19 cellular contexts compared by ENCODE assay signal in the genomic region with DNA sequence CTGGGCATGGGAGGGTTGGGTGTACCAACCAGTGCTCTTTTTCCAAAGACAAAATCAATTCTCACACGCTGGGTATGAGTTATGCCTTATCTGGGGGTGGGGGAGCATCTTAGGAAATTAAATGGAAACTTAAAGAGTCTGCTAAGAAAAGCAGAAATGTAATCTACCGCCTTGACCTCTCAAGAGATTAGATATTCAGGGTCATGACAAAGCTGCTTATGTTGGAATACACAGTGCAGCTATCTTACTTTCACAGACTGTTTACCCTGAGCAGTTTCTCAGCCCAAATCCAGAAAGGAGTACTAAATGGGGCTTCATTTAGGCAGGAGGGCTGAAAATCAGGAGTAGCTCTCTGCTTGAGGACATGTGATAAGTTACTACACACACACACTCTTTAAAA. TPM values are rescaled to one million over a fixed set of nuclear protein-coding genes. Genes with fewer than 3 reads are reported as not detected.
A peak's percentile ranks its signal among the peaks of the same experiment; 100 is the strongest.
DNase-seq lines count a peak whose midpoint lies in the region; ATAC-seq, FAIRE-seq and TF ChIP-seq lines count a peak whose summit lies in the region.
"Had no signal": no experiment of that assay in that cellular context is flagged by ENCODE, and none has a peak within 500 bp of the region (broad histone marks: within the 10 kb centered on the region; RNA-seq: fewer than 3 reads in every experiment).

No MANE protein-coding gene starts in this region.

- peak overlapping the region; percentile 65 for H3K4me3 ChIP-seq in astrocyte (ENCODE audit: insufficient read depth, low read depth, low read length)
- H3K4me3 ChIP-seq in skeletal muscle cell (ENCODE audit: low read depth, low read length) = peak overlapping the region; percentile 56
- H3K4me3 ChIP-seq: body of pancreas, thyroid gland had no signal

- CTCF ChIA-PET in T-cell (lab: Charles Lee) = no interaction called here

- TF ChIP-seq CTCF in astrocyte (IDR thresholded peaks at IDR 0.05; ENCODE audit: insufficient read depth, low read depth, low read length) = no peak

- peak overlapping the region; percentile 77 for H3K4me2 ChIP-seq in astrocyte (ENCODE audit: low read length)

- peak overlapping the region; percentile 14 for H3K27ac ChIP-seq in astrocyte (ENCODE audit: low read depth, low read length)
- H3K27ac ChIP-seq: 22Rv1, lower lobe of right lung, neutrophil, thyroid gland had no signal

- H3K79me2 ChIP-seq in astrocyte (ENCODE audit: insufficient read depth, low read length) = peaks cover 51% of the 10 kb centered on the region

- no peak overlapping the region for H2AFZ ChIP-seq in astrocyte (ENCODE audit: low read depth, low read length)

- DNase-seq in DMS79 treated with DMSO at 0.1 percent for 48 hours (lab: John Stamatoyannopoulos, UW) (peak; percentile 22), DMS79 (lab: John Stamatoyannopoulos, UW) (no peak), astrocyte (ENCODE audit: low read depth) (no peak), inferior parietal cortex (ENCODE audit: extremely low spot score) (peak; percentile 20), skeletal muscle cell (ENCODE audit: low read depth) (no peak), RKO (ENCODE audit: low spot score) (no peak), DMS 273 treated with DMSO at 0.1 percent for 48 hours (lab: John Stamatoyannopoulos, UW) (no peak), T-cell (no peak)
- DNase-seq: activated effector memory CD4-positive, alpha-beta T cell treated with anti-CD3 and anti-CD28 coated beads, Interleukin-2, amount 50 U/mL, for 16 hours; body of pancreas; effector memory CD8-positive, alpha-beta T cell; lower lobe of right lung; NCI-H1436; NCI-H446 treated with DMSO at 0.1 percent for 48 hours; small intestine; thyroid gland had no signal

- H3K36me3 Mint-ChIP-seq in astrocyte (ENCODE audit: low read depth, unreplicated experiment) = peaks cover 6% of the 10 kb centered on the region
- peaks cover 9% of the 10 kb centered on the region for H3K36me3 Mint-ChIP-seq in T-cell

- POLR2A ChIA-PET in T-cell (lab: Charles Lee) = no interaction called here

- no peaks in the 10 kb centered on the region for H3K27me3 Mint-ChIP-seq in astrocyte (ENCODE audit: low read depth, unreplicated experiment)
- H3K27me3 Mint-ChIP-seq in T-cell = peaks cover 21 to 41% of the 10 kb centered on the region in 2 donors

- H3K9me3 ChIP-seq in astrocyte (ENCODE audit: insufficient read depth, low read depth, low read length) = no peaks in the 10 kb centered on the region
- H3K9me3 ChIP-seq: body of pancreas, lower lobe of right lung, neutrophil, thyroid gland had no signal

- FAIRE-seq in astrocyte (lab: Jason Lieb, UNC) = no peak
- FAIRE-seq: frontal cortex, small intestine had no signal

- H3K36me3 ChIP-seq in astrocyte (ENCODE audit: insufficient read depth, low read length) = peaks cover 19% of the 10 kb centered on the region
- H3K36me3 ChIP-seq: neutrophil had no signal

- H3K9ac ChIP-seq in astrocyte (ENCODE audit: low read length) = peak overlapping the region; percentile 87

- H4K20me1 ChIP-seq in astrocyte (ENCODE audit: insufficient read depth, low read length) = peaks cover 31% of the 10 kb centered on the region

- H3K4me1 ChIP-seq in astrocyte (ENCODE audit: insufficient read depth, low read length) = peaks cover 24% of the 10 kb centered on the region
- H3K4me1 ChIP-seq: thyroid gland had no signal

- H3K9me3 Mint-ChIP-seq in astrocyte (ENCODE audit: unreplicated experiment) (no peaks in the 10 kb centered on the region), T-cell (no peaks in the 10 kb centered on the region)
- H3K9me3 Mint-ChIP-seq: effector memory CD8-positive, alpha-beta T cell had no signal

- H3K27ac Mint-ChIP-seq in astrocyte (ENCODE audit: unreplicated experiment) (no peak overlapping the region), T-cell (no peak overlapping the region)

- H3K4me1 Mint-ChIP-seq in astrocyte (ENCODE audit: low read depth, unreplicated experiment) (peaks cover 13% of the 10 kb centered on the region), T-cell (peaks cover 8 to 22% (median 16%) of the 10 kb centered on the region in 3 donors)

- H3K4me3 Mint-ChIP-seq in astrocyte (ENCODE audit: unreplicated experiment) (peak overlapping the region; percentile 91), T-cell (no peak overlapping the region)
- H3K4me3 Mint-ChIP-seq: effector memory CD8-positive, alpha-beta T cell had no signal

- H3K27me3 ChIP-seq in astrocyte (ENCODE audit: insufficient read depth, low read length) = no peaks in the 10 kb centered on the region
- H3K27me3 ChIP-seq: body of pancreas, thyroid gland had no signal

- ATAC-seq in T-cell (replicated peaks in 1 of 4) = no peak
- ATAC-seq: body of pancreas; effector memory CD8-positive, alpha-beta T cell; lower lobe of right lung had no signal

RNA-seq across cellular contexts. Expression of a gene that starts 2.6 kb away (rescaled TPM):
- 170 and 214 TPM in 2 replicates for total RNA-seq in astrocyte
- 1 to 10 TPM; 3.1 to 8.2 (median 5.6) TPM for total RNA-seq in T-cell

RNA-seq across cellular contexts. Expression of a gene that starts 53.7 kb away (rescaled TPM):
- total RNA-seq in astrocyte (16.4 and 17.3 TPM in 2 replicates), T-cell (10 to 100 TPM in 1 of 5 donors, 1 to 10 TPM in 4; 6.3 to 13.6 (median 9.2) TPM)

Comparison
In these comparisons a context has a peak if more than half of its experiments do, and no peak if none do; other contexts are left out.
1. DNase-seq: peak in DMS79 treated with DMSO at 0.1 percent for 48 hours (single experiment) and inferior parietal cortex (single experiment); none in DMS79 (single experiment), astrocyte (single experiment), skeletal muscle cell (single experiment), RKO (single experiment), DMS 273 treated with DMSO at 0.1 percent for 48 hours (single experiment) and T-cell (0 of 34).
2. RNA of a gene that starts 2.6 kb away (total RNA-seq): 170 to 214 TPM in astrocyte; 3.1 to 8.2 TPM in T-cell; every median in the first group is over 10 times any median in the second.